In the genomic region with DNA sequence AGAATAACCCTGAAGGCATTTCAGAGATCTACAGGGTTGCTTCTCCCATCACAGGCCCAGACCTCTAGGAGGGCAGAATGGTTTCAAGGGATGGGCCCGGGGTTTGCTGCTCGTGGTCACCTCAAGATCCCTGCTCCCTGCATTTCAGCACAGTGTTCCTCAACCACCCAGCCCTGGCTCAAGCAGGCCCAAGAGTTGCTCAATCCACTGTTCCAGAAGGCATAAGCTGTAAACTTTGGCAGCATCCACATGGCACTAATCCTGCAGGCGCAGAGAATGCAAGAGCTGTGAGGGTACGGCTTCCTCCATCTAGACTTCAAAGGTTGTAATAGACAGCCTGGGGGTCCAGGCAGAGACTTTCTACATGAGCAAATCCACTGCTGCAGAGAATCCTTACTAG, we compare ENCODE assay signal across 16 cellular contexts.
A peak's percentile ranks its signal among the peaks of the same experiment; 100 is the strongest.
DNase-seq lines count a peak whose midpoint lies in the region; ATAC-seq and TF ChIP-seq lines count a peak whose summit lies in the region.
"Had no signal": no experiment of that assay in that cellular context is flagged by ENCODE, and none has a peak within 500 bp of the region (broad histone marks: within the 10 kb centered on the region; RNA-seq: fewer than 3 reads in every experiment).

No MANE protein-coding gene starts in this region.

- no peaks in the 10 kb centered on the region for H3K4me1 ChIP-seq in H9 (ENCODE audit: insufficient read depth, low read length)
- peaks cover 7 to 9% of the 10 kb centered on the region in 2 donors for H3K4me1 ChIP-seq in gastrocnemius medialis
- H3K4me1 ChIP-seq: A549, Caco-2 had no signal

- no peak overlapping the region for H3K4me2 ChIP-seq in H9 (ENCODE audit: insufficient read depth, insufficient read length, low read length)
- H3K4me2 ChIP-seq: A549, GM23338 had no signal

- H3K9ac ChIP-seq in H9 (ENCODE audit: extremely low read depth, insufficient read length, low read length), result no peak overlapping the region

- ATAC-seq in left cardiac atrium, result peak in 1 of 2 donors; percentile 84
- no peak for ATAC-seq in left ventricle myocardium superior
- ATAC-seq in gastrocnemius medialis, result peak; percentile 63 to 83
- no peak for ATAC-seq in HG03571 (IDR thresholded peaks at IDR 0.05; ENCODE audit: unreplicated experiment)
- ATAC-seq: A549, GM23338 had no signal

- no peaks in the 10 kb centered on the region for H3K79me2 ChIP-seq in H9 (ENCODE audit: insufficient read depth, low read length)

- H3K27ac ChIP-seq in H9 (ENCODE audit: insufficient read length, low read depth, low read length), result no peak overlapping the region
- no peak overlapping the region for H3K27ac ChIP-seq in gastrocnemius medialis
- H3K27ac ChIP-seq: 22Rv1, A549, C4-2B had no signal

- no peak overlapping the region for H3T11ph ChIP-seq in H9 (ENCODE audit: low read length)

- no peaks in the 10 kb centered on the region for H4K20me1 ChIP-seq in H9 (ENCODE audit: control insufficient read depth, insufficient read depth, insufficient read length)

- no peaks in the 10 kb centered on the region for H3K36me3 ChIP-seq in gastrocnemius medialis

- H2BK5ac ChIP-seq in H9 (ENCODE audit: insufficient read length, low read length), result no peak overlapping the region

- H3K23me2 ChIP-seq in H9 (ENCODE audit: insufficient read length, low read depth, low read length, poor library complexity, severe bottlenecking), result no peaks in the 10 kb centered on the region

- peak overlapping the region; percentile 65; the same call in 1 of the 2 replicates for H3K14ac ChIP-seq in H9 (ENCODE audit: insufficient read depth, low read length)

- no peak overlapping the region for H3K56ac ChIP-seq in H9 (ENCODE audit: insufficient read length, low read depth, low read length)

- no peaks in the 10 kb centered on the region for H3K79me1 ChIP-seq in H9 (ENCODE audit: insufficient read depth, low read depth, low read length, poor library complexity, severe bottlenecking)

- no peak for TF ChIP-seq CTCF in H9 (conservative IDR thresholded peaks at IDR 0.05)
- TF ChIP-seq CTCF in gastrocnemius medialis (IDR thresholded peaks at IDR 0.05 in 4 of 5, conservative IDR thresholded peaks at IDR 0.05 in 1 of 5), result no peak

- H4K8ac ChIP-seq in H9 (replicated peaks; ENCODE audit: insufficient read length, low read depth, low read length), result no peak overlapping the region

- in situ Hi-C loops in gastrocnemius medialis (cut with MboI; ENCODE audit: low sequenced_read_pairs in 4 of 4), result no loop called here

- no peak overlapping the region for H2AK5ac ChIP-seq in H9 (ENCODE audit: insufficient read length, low read length)

- H2BK15ac ChIP-seq in H9 (ENCODE audit: low read depth, low read length), result no peak overlapping the region

- no peaks in the 10 kb centered on the region for H3K27me3 Mint-ChIP-seq in H9 (ENCODE audit: low read depth)

- no peaks in the 10 kb centered on the region for H3K9me3 ChIP-seq in H9 (ENCODE audit: control insufficient read depth, low read depth, low read length)
- H3K9me3 ChIP-seq in gastrocnemius medialis, result no peaks in the 10 kb centered on the region
- H3K9me3 ChIP-seq: A549, Caco-2 had no signal

- intact Hi-C loops in left cardiac atrium (cut with DNase I), result no loop called here
- intact Hi-C loops in left ventricle myocardium superior (cut with micrococcal nuclease), result no loop called here
- intact Hi-C loops in gastrocnemius medialis (cut with DNase I; ENCODE audit: low total_unique reads), result no loop called here

- no peak overlapping the region for H3K4me3 ChIP-seq in gastrocnemius medialis
- H3K4me3 ChIP-seq: A549, GM23338 had no signal

- H2BK120ac ChIP-seq in H9 (ENCODE audit: low read depth, low read length, poor library complexity, severe bottlenecking), result no peak overlapping the region

- no peak overlapping the region for H4K91ac ChIP-seq in H9 (ENCODE audit: insufficient read length, low read depth, low read length)

- H3K27ac Mint-ChIP-seq in H9, result no peak overlapping the region
- H3K27ac Mint-ChIP-seq: CD4-positive, alpha-beta T cell; GM23338 had no signal

- H3K27me3 ChIP-seq in H9 (ENCODE audit: insufficient read depth, low read length) (no peaks in the 10 kb centered on the region), gastrocnemius medialis (no peaks in the 10 kb centered on the region)

- no peak for TF ChIP-seq POLR2A in gastrocnemius medialis (IDR thresholded peaks at IDR 0.05)

- peaks cover 9 to 14% of the 10 kb centered on the region in 2 experiments for H3K4me1 Mint-ChIP-seq in H9

- H4K5ac ChIP-seq in H9 (ENCODE audit: insufficient read length, low read depth, low read length), result no peak overlapping the region

- no peak overlapping the region for H2BK20ac ChIP-seq in H9 (ENCODE audit: low read depth, low read length, poor library complexity, severe bottlenecking)

- no peak overlapping the region for H2BK12ac ChIP-seq in H9 (ENCODE audit: insufficient read length, low read depth, low read length)

- H2AFZ ChIP-seq in H9 (ENCODE audit: low read length), result no peak overlapping the region
- H2AFZ ChIP-seq: GM23338 had no signal

- WGBS in H9 (ENCODE audit: extremely low coverage, insufficient read length, low lambda C conversion rate), result no CpG with 5 or more reads among the region's 4 CpGs

- H3K4me3 Mint-ChIP-seq in H9, result no peak overlapping the region
- H3K4me3 Mint-ChIP-seq: CD4-positive, alpha-beta T cell; GM23338 had no signal

- no peak overlapping the region for H3K23ac ChIP-seq in H9 (ENCODE audit: insufficient read length, low read depth, low read length)

- no peak overlapping the region for H3K4ac ChIP-seq in H9 (ENCODE audit: low read depth, low read length)

- no peaks in the 10 kb centered on the region for H3K36me3 Mint-ChIP-seq in H9 (ENCODE audit: insufficient read depth in 1 of 3, low read depth in 3 of 3)

- DNase-seq in left cardiac atrium (peak; percentile 22), left ventricle myocardium superior (no peak), H9 (no peak), fibroblast of gingiva (ENCODE audit: low read depth) (peak; percentile 11), gastrocnemius medialis (peak in 1 of 2 donors; percentile 33), H4 (ENCODE audit: low spot score) (no peak), NCI-H446 (lab: John Stamatoyannopoulos, UW) (no peak)
- DNase-seq: AML-193; Caco-2; CD4-positive, alpha-beta T cell; H7 had no signal

- H3K9me3 Mint-ChIP-seq in H9, result no peaks in the 10 kb centered on the region
- H3K9me3 Mint-ChIP-seq: CD4-positive, alpha-beta T cell; GM23338 had no signal

- H3K18ac ChIP-seq in H9 (ENCODE audit: insufficient read length, low read depth, low read length), result no peak overlapping the region

Comparison
In these comparisons a context has a peak if more than half of its experiments do, and no peak if none do; other contexts are left out.
1. DNase-seq: peak in left cardiac atrium (single experiment) and fibroblast of gingiva (single experiment); none in left ventricle myocardium superior (single experiment), H9 (single experiment), H4 (single experiment) and NCI-H446 (0 of 2).
2. ATAC-seq: peak in gastrocnemius medialis (2 of 2); none in left ventricle myocardium superior (single experiment) and HG03571 (single experiment).